1 cellular context compared by ENCODE assay signal in the genomic region with DNA sequence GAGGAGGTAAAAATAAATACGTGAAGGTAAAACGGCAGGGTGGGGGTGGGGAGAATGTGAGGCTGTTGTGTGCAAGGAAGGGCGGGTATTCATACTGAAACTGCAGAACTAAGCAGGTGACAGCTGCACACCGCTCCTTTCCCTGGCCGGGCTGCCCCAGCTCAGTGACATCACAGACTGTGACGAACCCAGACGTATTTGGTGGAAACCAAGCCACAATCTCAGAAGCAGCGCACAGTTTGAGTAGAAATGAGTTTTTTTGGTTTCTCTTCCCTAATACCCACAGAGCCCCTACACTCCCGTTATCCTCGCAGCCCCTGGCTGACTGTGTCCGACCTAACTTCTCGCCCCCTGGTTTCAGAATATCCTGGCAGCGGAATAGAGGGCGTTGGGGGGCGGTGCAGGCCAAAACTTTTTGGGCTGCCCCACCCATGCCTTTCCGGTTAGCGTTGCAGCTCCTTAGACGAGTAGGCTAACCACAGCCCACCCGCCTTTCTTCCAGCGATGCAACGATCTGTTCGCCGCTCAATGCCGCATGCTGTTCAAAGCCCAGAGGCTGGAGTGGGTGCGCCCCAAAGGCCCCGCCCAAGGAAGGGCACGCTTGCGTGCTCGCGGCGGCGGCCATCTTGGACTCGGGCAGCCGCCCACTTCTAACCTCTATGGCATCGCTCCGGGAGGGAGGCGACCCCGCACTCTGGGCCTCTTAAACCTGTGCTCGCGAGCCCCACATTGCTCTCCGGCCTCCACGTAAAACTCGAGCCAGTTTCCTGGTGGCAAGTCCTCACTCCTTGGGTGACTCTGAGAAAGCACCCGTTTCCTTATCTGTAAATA.
TF ChIP-seq lines count a peak whose summit lies in the region.

No MANE protein-coding gene starts in this region.

TF ChIP-seq in HepG2, 621 proteins besides CTCF, POLR2A, EP300 and RAD21 (continued from another document and continues in another):
- TF ChIP-seq, protein P1, sequence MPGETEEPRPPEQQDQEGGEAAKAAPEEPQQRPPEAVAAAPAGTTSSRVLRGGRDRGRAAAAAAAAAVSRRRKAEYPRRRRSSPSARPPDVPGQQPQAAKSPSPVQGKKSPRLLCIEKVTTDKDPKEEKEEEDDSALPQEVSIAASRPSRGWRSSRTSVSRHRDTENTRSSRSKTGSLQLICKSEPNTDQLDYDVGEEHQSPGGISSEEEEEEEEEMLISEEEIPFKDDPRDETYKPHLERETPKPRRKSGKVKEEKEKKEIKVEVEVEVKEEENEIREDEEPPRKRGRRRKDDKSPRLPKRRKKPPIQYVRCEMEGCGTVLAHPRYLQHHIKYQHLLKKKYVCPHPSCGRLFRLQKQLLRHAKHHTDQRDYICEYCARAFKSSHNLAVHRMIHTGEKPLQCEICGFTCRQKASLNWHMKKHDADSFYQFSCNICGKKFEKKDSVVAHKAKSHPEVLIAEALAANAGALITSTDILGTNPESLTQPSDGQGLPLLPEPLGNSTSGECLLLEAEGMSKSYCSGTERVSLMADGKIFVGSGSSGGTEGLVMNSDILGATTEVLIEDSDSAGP (CRISPR knock-in tag; IDR thresholded peaks at IDR 0.05; ENCODE audit: borderline replicate concordance), result peak; percentile 82; the same call in 1 of the 2 replicates
- TF ChIP-seq ZNF234 (CRISPR knock-in tag; conservative IDR thresholded peaks at IDR 0.05) (no peak), ZNF552 (CRISPR knock-in tag; IDR thresholded peaks at IDR 0.05; ENCODE audit: borderline replicate concordance) (no peak), MEIS1 (CRISPR knock-in tag; IDR thresholded peaks at IDR 0.05; ENCODE audit: borderline replicate concordance) (no peak), NFIB (CRISPR knock-in tag; IDR thresholded peaks at IDR 0.05; ENCODE audit: borderline replicate concordance) (no peak), PCBP1 (IDR thresholded peaks at IDR 0.05; ENCODE audit: borderline replicate concordance, low read depth, low read length) (no peak), RBM22 (optimal IDR thresholded peaks at IDR 0.05; ENCODE audit: low read length) (no peak), CBFB (CRISPR knock-in tag; IDR thresholded peaks at IDR 0.05) (0 out of 2 replicates have a peak, but pooled peaks have one; percentile 59), ZFP82 (CRISPR knock-in tag; IDR thresholded peaks at IDR 0.05; ENCODE audit: borderline replicate concordance) (peak; percentile 54; the same call in 1 of the 2 replicates), DPF2 (CRISPR knock-in tag; IDR thresholded peaks at IDR 0.05; ENCODE audit: borderline replicate concordance, low read depth) (no peak), ZNF879 (CRISPR knock-in tag; IDR thresholded peaks at IDR 0.05) (no peak), ZNF230 (CRISPR knock-in tag; IDR thresholded peaks at IDR 0.05) (no peak; the same call in 1 of the 2 replicates), RBFOX2 (IDR thresholded peaks at IDR 0.05; ENCODE audit: low read depth, low read length) (peak; percentile 75), SRSF1 (optimal IDR thresholded peaks at IDR 0.05; ENCODE audit: low read depth, low read length) (no peak), BCL6 (CRISPR knock-in tag; IDR thresholded peaks at IDR 0.05) (peak; percentile 14; the same call in 1 of the 2 replicates), ZNF788 (CRISPR knock-in tag; IDR thresholded peaks at IDR 0.05; ENCODE audit: borderline replicate concordance) (peak; percentile 27; the same call in 1 of the 2 replicates), TBX3 (IDR thresholded peaks at IDR 0.05; ENCODE audit: borderline replicate concordance) (no peak), ZNF556 (CRISPR knock-in tag; IDR thresholded peaks at IDR 0.05; ENCODE audit: borderline replicate concordance) (0 out of 2 replicates have a peak, but pooled peaks have one; percentile 39), ZNF777 (CRISPR knock-in tag; IDR thresholded peaks at IDR 0.05) (no peak), FOXK1 (CRISPR knock-in tag; IDR thresholded peaks at IDR 0.05; ENCODE audit: borderline replicate concordance, low read depth) (peak; percentile 47; the same call in 1 of the 2 replicates)
- TF ChIP-seq, protein P2, sequence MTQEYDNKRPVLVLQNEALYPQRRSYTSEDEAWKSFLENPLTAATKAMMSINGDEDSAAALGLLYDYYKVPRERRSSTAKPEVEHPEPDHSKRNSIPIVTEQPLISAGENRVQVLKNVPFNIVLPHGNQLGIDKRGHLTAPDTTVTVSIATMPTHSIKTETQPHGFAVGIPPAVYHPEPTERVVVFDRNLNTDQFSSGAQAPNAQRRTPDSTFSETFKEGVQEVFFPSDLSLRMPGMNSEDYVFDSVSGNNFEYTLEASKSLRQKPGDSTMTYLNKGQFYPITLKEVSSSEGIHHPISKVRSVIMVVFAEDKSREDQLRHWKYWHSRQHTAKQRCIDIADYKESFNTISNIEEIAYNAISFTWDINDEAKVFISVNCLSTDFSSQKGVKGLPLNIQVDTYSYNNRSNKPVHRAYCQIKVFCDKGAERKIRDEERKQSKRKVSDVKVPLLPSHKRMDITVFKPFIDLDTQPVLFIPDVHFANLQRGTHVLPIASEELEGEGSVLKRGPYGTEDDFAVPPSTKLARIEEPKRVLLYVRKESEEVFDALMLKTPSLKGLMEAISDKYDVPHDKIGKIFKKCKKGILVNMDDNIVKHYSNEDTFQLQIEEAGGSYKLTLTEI (CRISPR knock-in tag; conservative IDR thresholded peaks at IDR 0.05), result no peak
- TF ChIP-seq, protein P3, sequence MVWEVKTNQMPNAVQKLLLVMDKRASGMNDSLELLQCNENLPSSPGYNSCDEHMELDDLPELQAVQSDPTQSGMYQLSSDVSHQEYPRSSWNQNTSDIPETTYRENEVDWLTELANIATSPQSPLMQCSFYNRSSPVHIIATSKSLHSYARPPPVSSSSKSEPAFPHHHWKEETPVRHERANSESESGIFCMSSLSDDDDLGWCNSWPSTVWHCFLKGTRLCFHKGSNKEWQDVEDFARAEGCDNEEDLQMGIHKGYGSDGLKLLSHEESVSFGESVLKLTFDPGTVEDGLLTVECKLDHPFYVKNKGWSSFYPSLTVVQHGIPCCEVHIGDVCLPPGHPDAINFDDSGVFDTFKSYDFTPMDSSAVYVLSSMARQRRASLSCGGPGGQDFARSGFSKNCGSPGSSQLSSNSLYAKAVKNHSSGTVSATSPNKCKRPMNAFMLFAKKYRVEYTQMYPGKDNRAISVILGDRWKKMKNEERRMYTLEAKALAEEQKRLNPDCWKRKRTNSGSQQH (CRISPR knock-in tag; IDR thresholded peaks at IDR 0.05; ENCODE audit: low read depth), result no peak
- TF ChIP-seq, protein P4, sequence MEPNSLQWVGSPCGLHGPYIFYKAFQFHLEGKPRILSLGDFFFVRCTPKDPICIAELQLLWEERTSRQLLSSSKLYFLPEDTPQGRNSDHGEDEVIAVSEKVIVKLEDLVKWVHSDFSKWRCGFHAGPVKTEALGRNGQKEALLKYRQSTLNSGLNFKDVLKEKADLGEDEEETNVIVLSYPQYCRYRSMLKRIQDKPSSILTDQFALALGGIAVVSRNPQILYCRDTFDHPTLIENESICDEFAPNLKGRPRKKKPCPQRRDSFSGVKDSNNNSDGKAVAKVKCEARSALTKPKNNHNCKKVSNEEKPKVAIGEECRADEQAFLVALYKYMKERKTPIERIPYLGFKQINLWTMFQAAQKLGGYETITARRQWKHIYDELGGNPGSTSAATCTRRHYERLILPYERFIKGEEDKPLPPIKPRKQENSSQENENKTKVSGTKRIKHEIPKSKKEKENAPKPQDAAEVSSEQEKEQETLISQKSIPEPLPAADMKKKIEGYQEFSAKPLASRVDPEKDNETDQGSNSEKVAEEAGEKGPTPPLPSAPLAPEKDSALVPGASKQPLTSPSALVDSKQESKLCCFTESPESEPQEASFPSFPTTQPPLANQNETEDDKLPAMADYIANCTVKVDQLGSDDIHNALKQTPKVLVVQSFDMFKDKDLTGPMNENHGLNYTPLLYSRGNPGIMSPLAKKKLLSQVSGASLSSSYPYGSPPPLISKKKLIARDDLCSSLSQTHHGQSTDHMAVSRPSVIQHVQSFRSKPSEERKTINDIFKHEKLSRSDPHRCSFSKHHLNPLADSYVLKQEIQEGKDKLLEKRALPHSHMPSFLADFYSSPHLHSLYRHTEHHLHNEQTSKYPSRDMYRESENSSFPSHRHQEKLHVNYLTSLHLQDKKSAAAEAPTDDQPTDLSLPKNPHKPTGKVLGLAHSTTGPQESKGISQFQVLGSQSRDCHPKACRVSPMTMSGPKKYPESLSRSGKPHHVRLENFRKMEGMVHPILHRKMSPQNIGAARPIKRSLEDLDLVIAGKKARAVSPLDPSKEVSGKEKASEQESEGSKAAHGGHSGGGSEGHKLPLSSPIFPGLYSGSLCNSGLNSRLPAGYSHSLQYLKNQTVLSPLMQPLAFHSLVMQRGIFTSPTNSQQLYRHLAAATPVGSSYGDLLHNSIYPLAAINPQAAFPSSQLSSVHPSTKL (CRISPR knock-in tag; IDR thresholded peaks at IDR 0.05), result 0 out of 2 replicates have a peak, but pooled peaks have one; percentile 31
- TF ChIP-seq, protein P5, sequence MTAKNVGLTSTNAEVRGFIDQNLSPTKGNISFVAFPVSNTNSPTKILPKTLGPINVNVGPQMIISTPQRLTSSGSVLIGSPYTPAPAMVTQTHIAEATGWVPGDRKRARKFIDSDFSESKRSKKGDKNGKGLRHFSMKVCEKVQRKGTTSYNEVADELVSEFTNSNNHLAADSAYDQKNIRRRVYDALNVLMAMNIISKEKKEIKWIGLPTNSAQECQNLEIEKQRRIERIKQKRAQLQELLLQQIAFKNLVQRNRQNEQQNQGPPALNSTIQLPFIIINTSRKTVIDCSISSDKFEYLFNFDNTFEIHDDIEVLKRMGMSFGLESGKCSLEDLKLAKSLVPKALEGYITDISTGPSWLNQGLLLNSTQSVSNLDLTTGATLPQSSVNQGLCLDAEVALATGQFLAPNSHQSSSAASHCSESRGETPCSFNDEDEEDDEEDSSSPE (CRISPR knock-in tag; IDR thresholded peaks at IDR 0.05), result 0 out of 2 replicates have a peak, but pooled peaks have one; percentile 25
- TF ChIP-seq, protein P6, sequence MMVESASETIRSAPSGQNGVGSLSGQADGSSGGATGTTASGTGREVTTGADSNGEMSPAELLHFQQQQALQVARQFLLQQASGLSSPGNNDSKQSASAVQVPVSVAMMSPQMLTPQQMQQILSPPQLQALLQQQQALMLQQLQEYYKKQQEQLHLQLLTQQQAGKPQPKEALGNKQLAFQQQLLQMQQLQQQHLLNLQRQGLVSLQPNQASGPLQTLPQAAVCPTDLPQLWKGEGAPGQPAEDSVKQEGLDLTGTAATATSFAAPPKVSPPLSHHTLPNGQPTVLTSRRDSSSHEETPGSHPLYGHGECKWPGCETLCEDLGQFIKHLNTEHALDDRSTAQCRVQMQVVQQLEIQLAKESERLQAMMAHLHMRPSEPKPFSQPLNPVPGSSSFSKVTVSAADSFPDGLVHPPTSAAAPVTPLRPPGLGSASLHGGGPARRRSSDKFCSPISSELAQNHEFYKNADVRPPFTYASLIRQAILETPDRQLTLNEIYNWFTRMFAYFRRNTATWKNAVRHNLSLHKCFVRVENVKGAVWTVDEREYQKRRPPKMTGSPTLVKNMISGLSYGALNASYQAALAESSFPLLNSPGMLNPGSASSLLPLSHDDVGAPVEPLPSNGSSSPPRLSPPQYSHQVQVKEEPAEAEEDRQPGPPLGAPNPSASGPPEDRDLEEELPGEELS (CRISPR knock-in tag; IDR thresholded peaks at IDR 0.05), result 0 out of 2 replicates have a peak, but pooled peaks have one; percentile 32
- TF ChIP-seq, protein P7, sequence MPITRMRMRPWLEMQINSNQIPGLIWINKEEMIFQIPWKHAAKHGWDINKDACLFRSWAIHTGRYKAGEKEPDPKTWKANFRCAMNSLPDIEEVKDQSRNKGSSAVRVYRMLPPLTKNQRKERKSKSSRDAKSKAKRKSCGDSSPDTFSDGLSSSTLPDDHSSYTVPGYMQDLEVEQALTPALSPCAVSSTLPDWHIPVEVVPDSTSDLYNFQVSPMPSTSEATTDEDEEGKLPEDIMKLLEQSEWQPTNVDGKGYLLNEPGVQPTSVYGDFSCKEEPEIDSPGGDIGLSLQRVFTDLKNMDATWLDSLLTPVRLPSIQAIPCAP (CRISPR knock-in tag; IDR thresholded peaks at IDR 0.05; ENCODE audit: low read depth), result no peak
- TF ChIP-seq, protein P8, sequence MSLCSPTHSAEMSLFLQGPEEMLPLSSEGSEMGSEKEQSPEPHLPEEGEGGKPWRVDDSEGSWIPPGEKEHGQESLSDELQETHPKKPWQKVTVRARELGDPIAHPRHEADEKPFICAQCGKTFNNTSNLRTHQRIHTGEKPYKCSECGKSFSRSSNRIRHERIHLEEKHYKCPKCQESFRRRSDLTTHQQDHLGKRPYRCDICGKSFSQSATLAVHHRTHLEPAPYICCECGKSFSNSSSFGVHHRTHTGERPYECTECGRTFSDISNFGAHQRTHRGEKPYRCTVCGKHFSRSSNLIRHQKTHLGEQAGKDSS (CRISPR knock-in tag; IDR thresholded peaks at IDR 0.05; ENCODE audit: borderline replicate concordance, low read depth), result 0 out of 2 replicates have a peak, but pooled peaks have one; percentile 45
- TF ChIP-seq, protein P9, sequence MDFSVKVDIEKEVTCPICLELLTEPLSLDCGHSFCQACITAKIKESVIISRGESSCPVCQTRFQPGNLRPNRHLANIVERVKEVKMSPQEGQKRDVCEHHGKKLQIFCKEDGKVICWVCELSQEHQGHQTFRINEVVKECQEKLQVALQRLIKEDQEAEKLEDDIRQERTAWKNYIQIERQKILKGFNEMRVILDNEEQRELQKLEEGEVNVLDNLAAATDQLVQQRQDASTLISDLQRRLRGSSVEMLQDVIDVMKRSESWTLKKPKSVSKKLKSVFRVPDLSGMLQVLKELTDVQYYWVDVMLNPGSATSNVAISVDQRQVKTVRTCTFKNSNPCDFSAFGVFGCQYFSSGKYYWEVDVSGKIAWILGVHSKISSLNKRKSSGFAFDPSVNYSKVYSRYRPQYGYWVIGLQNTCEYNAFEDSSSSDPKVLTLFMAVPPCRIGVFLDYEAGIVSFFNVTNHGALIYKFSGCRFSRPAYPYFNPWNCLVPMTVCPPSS (IDR thresholded peaks at IDR 0.05), result no peak
- TF ChIP-seq, protein P10, sequence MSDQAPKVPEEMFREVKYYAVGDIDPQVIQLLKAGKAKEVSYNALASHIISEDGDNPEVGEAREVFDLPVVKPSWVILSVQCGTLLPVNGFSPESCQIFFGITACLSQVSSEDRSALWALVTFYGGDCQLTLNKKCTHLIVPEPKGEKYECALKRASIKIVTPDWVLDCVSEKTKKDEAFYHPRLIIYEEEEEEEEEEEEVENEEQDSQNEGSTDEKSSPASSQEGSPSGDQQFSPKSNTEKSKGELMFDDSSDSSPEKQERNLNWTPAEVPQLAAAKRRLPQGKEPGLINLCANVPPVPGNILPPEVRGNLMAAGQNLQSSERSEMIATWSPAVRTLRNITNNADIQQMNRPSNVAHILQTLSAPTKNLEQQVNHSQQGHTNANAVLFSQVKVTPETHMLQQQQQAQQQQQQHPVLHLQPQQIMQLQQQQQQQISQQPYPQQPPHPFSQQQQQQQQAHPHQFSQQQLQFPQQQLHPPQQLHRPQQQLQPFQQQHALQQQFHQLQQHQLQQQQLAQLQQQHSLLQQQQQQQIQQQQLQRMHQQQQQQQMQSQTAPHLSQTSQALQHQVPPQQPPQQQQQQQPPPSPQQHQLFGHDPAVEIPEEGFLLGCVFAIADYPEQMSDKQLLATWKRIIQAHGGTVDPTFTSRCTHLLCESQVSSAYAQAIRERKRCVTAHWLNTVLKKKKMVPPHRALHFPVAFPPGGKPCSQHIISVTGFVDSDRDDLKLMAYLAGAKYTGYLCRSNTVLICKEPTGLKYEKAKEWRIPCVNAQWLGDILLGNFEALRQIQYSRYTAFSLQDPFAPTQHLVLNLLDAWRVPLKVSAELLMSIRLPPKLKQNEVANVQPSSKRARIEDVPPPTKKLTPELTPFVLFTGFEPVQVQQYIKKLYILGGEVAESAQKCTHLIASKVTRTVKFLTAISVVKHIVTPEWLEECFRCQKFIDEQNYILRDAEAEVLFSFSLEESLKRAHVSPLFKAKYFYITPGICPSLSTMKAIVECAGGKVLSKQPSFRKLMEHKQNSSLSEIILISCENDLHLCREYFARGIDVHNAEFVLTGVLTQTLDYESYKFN (CRISPR knock-in tag; conservative IDR thresholded peaks at IDR 0.05), result no peak; the same call in 1 of the 2 replicates
